Comparison of ENCODE assay signal across 18 cellular contexts in the genomic region with DNA sequence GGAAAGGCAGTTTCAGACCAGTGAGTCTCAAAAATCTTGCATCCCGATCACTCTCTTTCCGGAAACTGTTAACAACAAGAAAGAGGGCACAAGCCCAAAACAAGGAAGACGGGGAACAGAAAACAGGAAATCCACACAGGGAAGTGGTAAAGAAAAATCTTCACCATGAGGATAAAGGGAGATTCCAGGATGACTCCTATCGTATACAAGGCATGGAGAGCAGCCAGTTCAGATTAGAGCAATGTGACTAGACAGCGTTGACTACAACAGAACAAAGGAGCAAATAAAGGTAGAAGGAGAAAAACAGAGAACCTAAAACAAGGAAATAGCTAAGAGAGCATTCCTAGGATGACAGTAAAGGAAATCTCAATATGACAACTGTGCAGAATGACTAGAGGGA. TPM values are rescaled to one million over a fixed set of nuclear protein-coding genes. Genes with fewer than 3 reads are reported as not detected.
DNase-seq lines count a peak whose midpoint lies in the region; ATAC-seq and TF ChIP-seq lines count a peak whose summit lies in the region.
"Had no signal": no experiment of that assay in that cellular context is flagged by ENCODE, and none has a peak within 500 bp of the region (broad histone marks: within the 10 kb centered on the region; RNA-seq: fewer than 3 reads in every experiment).

No MANE protein-coding gene starts in this region.

- DNase-seq in EL, result peak; percentile 50
- DNase-seq in PC-9, result peak in 1 of 2 experiments; percentile 14
- no peak for DNase-seq in endothelial cell (ENCODE audit: low spot score)
- peak in 1 of 3 donors; percentile 5 for DNase-seq in mucosa of descending colon
- DNase-seq in iPS-NIHi7 (ENCODE audit: extremely low spot score), result no peak
- DNase-seq in NCI-H2227 (lab: John Stamatoyannopoulos, UW; ENCODE audit: unreplicated experiment), result no peak
- DNase-seq: activated CD4-positive, alpha-beta T cell treated with anti-CD3 and anti-CD28 coated beads for 1 hour; islet precursor cell; KG1; natural killer cell; NCI-H2081 treated with DMSO at 0.1 percent for 48 hours had no signal

- H3K4me1 ChIP-seq in PC-9 (replicated peaks; ENCODE audit: insufficient read depth) (no peaks in the 10 kb centered on the region), mucosa of descending colon (ENCODE audit: low read depth) (no peaks in the 10 kb centered on the region)

- CTCF ChIA-PET in PC-9 (lab: Charles Lee), result interaction anchor here (1.0 kb wide), 1 partner anchor 18 kb away, joined by 14 read pairs; no protein-coding TSS in a partner anchor

- H3F3A ChIP-seq in PC-9 (ENCODE audit: insufficient read depth, low read depth), result no peaks in the 10 kb centered on the region

- no peaks in the 10 kb centered on the region for H3K27me3 ChIP-seq in PC-9 (ENCODE audit: insufficient read depth, low read depth)

- H3K9me2 ChIP-seq in PC-9 (ENCODE audit: insufficient read depth), result 0 out of 2 replicates have a peak, but pooled peaks cover 3% of the 10 kb centered on the region

- no peak overlapping the region for H3K27ac ChIP-seq in PC-9

- no peak overlapping the region for H3K4me3 Mint-ChIP-seq in endothelial cell (ENCODE audit: unreplicated experiment)
- H3K4me3 Mint-ChIP-seq: natural killer cell had no signal

- ATAC-seq in mucosa of descending colon (peak; percentile 75), GM19455 (IDR thresholded peaks at IDR 0.05; ENCODE audit: unreplicated experiment) (no peak)
- ATAC-seq in activated CD4-positive, CD25-positive, alpha-beta regulatory T cell treated with anti-CD3 and anti-CD28 coated beads, Interleukin-2, amount 50 U/mL, for 24 hours, result no peak
- ATAC-seq: natural killer cell, sciatic nerve had no signal

- intact Hi-C loops in PC-9 (cut with micrococcal nuclease; ENCODE audit: unreplicated experiment), result no loop called here
- intact Hi-C loops in mucosa of descending colon (cut with DNase I, micrococcal nuclease), result no loop called here

- TF ChIP-seq CTCF in PC-9 (conservative IDR thresholded peaks at IDR 0.05), result no peak
- no peak for TF ChIP-seq CTCF in endothelial cell (IDR thresholded peaks at IDR 0.05; ENCODE audit: unreplicated experiment)
- TF ChIP-seq CTCF in mucosa of descending colon (IDR thresholded peaks at IDR 0.05), result no peak

- H3K27me3 Mint-ChIP-seq in endothelial cell (ENCODE audit: unreplicated experiment), result peaks cover 2% of the 10 kb centered on the region

- peak overlapping the region; percentile 91 for H3K27ac Mint-ChIP-seq in endothelial cell (ENCODE audit: unreplicated experiment)
- H3K27ac Mint-ChIP-seq: natural killer cell had no signal

- H3K9me3 Mint-ChIP-seq in endothelial cell (ENCODE audit: unreplicated experiment), result no peaks in the 10 kb centered on the region
- H3K9me3 Mint-ChIP-seq: natural killer cell had no signal

- no peaks in the 10 kb centered on the region for H3K36me3 ChIP-seq in PC-9 (ENCODE audit: low read depth)
- no peaks in the 10 kb centered on the region for H3K36me3 ChIP-seq in mucosa of descending colon (ENCODE audit: low read depth)

- no peak overlapping the region for H3K4me2 ChIP-seq in PC-9

- no TSS peak for BruUV-seq in PC-9 (replicated peaks; lab: Mats Ljungman, UMichigan)

- H3K4me3 ChIP-seq in PC-9 (no peak overlapping the region), mucosa of descending colon (no peak overlapping the region)

- H4K20me1 ChIP-seq in PC-9 (ENCODE audit: insufficient read depth), result no peaks in the 10 kb centered on the region

- H3K79me2 ChIP-seq in PC-9 (ENCODE audit: low read depth), result no peaks in the 10 kb centered on the region

- H3K4me1 Mint-ChIP-seq in endothelial cell (ENCODE audit: unreplicated experiment), result peaks cover 29% of the 10 kb centered on the region
- H3K4me1 Mint-ChIP-seq: natural killer cell had no signal

- POLR2A ChIA-PET in PC-9 (lab: Charles Lee; ENCODE audit: unreplicated experiment), result interaction anchor here (0.6 kb wide), 1 partner anchor 14 kb away, joined by 3 read pairs; no protein-coding TSS in a partner anchor

- H3K36me3 Mint-ChIP-seq in endothelial cell (ENCODE audit: low read depth, unreplicated experiment), result no peaks in the 10 kb centered on the region
- H3K36me3 Mint-ChIP-seq: natural killer cell had no signal

- H2AFZ ChIP-seq in PC-9, result peak overlapping the region; percentile 30

- no peaks in the 10 kb centered on the region for H3K9me3 ChIP-seq in PC-9 (ENCODE audit: insufficient read depth, low read depth)
- H3K9me3 ChIP-seq in mucosa of descending colon, result no peaks in the 10 kb centered on the region

RNA-seq across cellular contexts. Expression of gene VNN1, which starts 26.5 kb away (rescaled TPM):
- total RNA-seq in PC-9 (2021) (0.65 and 1.6 TPM in 2 replicates), endothelial cell (ENCODE audit: unreplicated experiment) (1.5 TPM), mucosa of descending colon (1 to 10 TPM in 1 of 3 donors, under 1 TPM in 2; 0.55 to 2.3 (median 0.82) TPM)
- total RNA-seq: fibroblast of lung, G401 had no signal

RNA-seq across cellular contexts. Expression of gene TAAR1, which starts 28.3 kb away (rescaled TPM):
- total RNA-seq in PC-9 (2021), result not detected in 2 replicates
- not detected for total RNA-seq in endothelial cell (ENCODE audit: unreplicated experiment)
- not detected for total RNA-seq in mucosa of descending colon
- total RNA-seq: cardiac septum, fibroblast of lung, G401, natural killer cell, sciatic nerve, subcutaneous adipose tissue had no signal
